Comparison of ENCODE assay signal across 8 cellular contexts in genomic region chr5:73693573-73694061, GRCh38.
DNase-seq lines count a peak whose midpoint lies in the region; ATAC-seq and TF ChIP-seq lines count a peak whose summit lies in the region.

No MANE protein-coding gene starts in this region.

- no peaks in the 10 kb centered on the region for H3F3A ChIP-seq in OCI-LY1 (ENCODE audit: insufficient read depth, low read length)

- H3K9me3 ChIP-seq in CD8-positive, alpha-beta T cell (ENCODE audit: low read length), result no peaks in the 10 kb centered on the region
- H3K9me3 ChIP-seq in OCI-LY1 (ENCODE audit: low read length), result no peaks in the 10 kb centered on the region
- H3K9me3 ChIP-seq in gastroesophageal sphincter, result no peaks in the 10 kb centered on the region

- no peak overlapping the region for H3K4me2 ChIP-seq in OCI-LY1 (ENCODE audit: low read length)

- POLR2A ChIA-PET in CD8-positive, alpha-beta T cell (lab: Charles Lee), result no interaction called here

- CTCF ChIA-PET in CD8-positive, alpha-beta T cell (lab: Charles Lee), result interaction anchor here (0.7 to 1.8 kb wide), 3 partner anchors 21 to 102 kb away, joined by 3 to 8 read pairs (median 3); no protein-coding TSS in a partner anchor

- no peak overlapping the region for H3K4me3 Mint-ChIP-seq in CD8-positive, alpha-beta T cell
- H3K4me3 Mint-ChIP-seq in stimulated activated naive B cell treated with anti-CD40 and anti-IgM and Interleukin-4, amounts not matched to agents 10 μg/mL and 1 μg/mL and 100 μg/mL, for 72 hours, result no peak overlapping the region

- TF ChIP-seq POLR2A in gastroesophageal sphincter (IDR thresholded peaks at IDR 0.05), result no peak

- TF ChIP-seq EP300 in gastroesophageal sphincter (IDR thresholded peaks at IDR 0.05), result no peak

- no peaks in the 10 kb centered on the region for H3K36me3 ChIP-seq in CD8-positive, alpha-beta T cell (ENCODE audit: insufficient read depth, low read length)
- H3K36me3 ChIP-seq in OCI-LY1 (ENCODE audit: insufficient read depth, low read length) (no peaks in the 10 kb centered on the region), gastroesophageal sphincter (no peaks in the 10 kb centered on the region)

- no peaks in the 10 kb centered on the region for H3K36me3 Mint-ChIP-seq in CD8-positive, alpha-beta T cell
- H3K36me3 Mint-ChIP-seq in stimulated activated naive B cell treated with anti-CD40 and anti-IgM and Interleukin-4, amounts not matched to agents 10 μg/mL and 1 μg/mL and 100 μg/mL, for 72 hours, result no peaks in the 10 kb centered on the region

- H3K27ac ChIP-seq in CD8-positive, alpha-beta T cell (ENCODE audit: low read depth, low read length), result no peak overlapping the region
- H3K27ac ChIP-seq in OCI-LY1 (ENCODE audit: low read depth, low read length, poor library complexity, severe bottlenecking) (no peak overlapping the region), gastroesophageal sphincter (no peak overlapping the region)

- H3K27me3 Mint-ChIP-seq in CD8-positive, alpha-beta T cell (ENCODE audit: low read depth), result peaks cover 4% of the 10 kb centered on the region
- H3K27me3 Mint-ChIP-seq in stimulated activated naive B cell treated with anti-CD40 and anti-IgM and Interleukin-4, amounts not matched to agents 10 μg/mL and 1 μg/mL and 100 μg/mL, for 72 hours, result peaks cover 26% of the 10 kb centered on the region in 2 donors

- no peaks in the 10 kb centered on the region for H3K9me2 ChIP-seq in OCI-LY1 (ENCODE audit: low read depth, low read length)

- no peak overlapping the region for H2AFZ ChIP-seq in OCI-LY1 (ENCODE audit: low read length)

- H3K9me3 Mint-ChIP-seq in CD8-positive, alpha-beta T cell, result no peaks in the 10 kb centered on the region
- no peaks in the 10 kb centered on the region for H3K9me3 Mint-ChIP-seq in stimulated activated naive B cell treated with anti-CD40 and anti-IgM and Interleukin-4, amounts not matched to agents 10 μg/mL and 1 μg/mL and 100 μg/mL, for 72 hours

- DNase-seq in CD8-positive, alpha-beta T cell, result no peak
- DNase-seq in fibroblast of the aortic adventitia (ENCODE audit: low read depth), result peak; percentile 69
- DNase-seq in stimulated activated naive B cell treated with anti-CD40 and anti-IgM and Interleukin-4, amounts not matched to agents 10 μg/mL and 1 μg/mL and 100 μg/mL, for 72 hours, result no peak
- DNase-seq in NCI-H345 (lab: John Stamatoyannopoulos, UW), result no peak

- H4K20me1 ChIP-seq in OCI-LY1 (ENCODE audit: insufficient read depth, low read length), result no peaks in the 10 kb centered on the region

- H3K79me2 ChIP-seq in OCI-LY1 (ENCODE audit: insufficient read depth, low read length), result no peaks in the 10 kb centered on the region

- 65 to 84% methylated on average over 4 of the region's 4 CpGs for WGBS in gastroesophageal sphincter (ENCODE audit: low coverage in 1 of 2), 2 donors

- no peak for ATAC-seq in CD8-positive, alpha-beta T cell
- peak; percentile 30 for ATAC-seq in GM21381 (IDR thresholded peaks at IDR 0.05; ENCODE audit: unreplicated experiment)
- ATAC-seq in stimulated activated naive B cell treated with anti-CD40 and anti-IgM and Interleukin-4, amounts not matched to agents 10 μg/mL and 1 μg/mL and 100 μg/mL, for 72 hours (replicated peaks), result peak; percentile 29 to 38
- ATAC-seq in HG02798 (IDR thresholded peaks at IDR 0.05; ENCODE audit: poor library complexity, unreplicated experiment), result no peak
- no peak for ATAC-seq in gastroesophageal sphincter

- no peak overlapping the region for H3K4me3 ChIP-seq in CD8-positive, alpha-beta T cell (ENCODE audit: low read depth, low read length)
- H3K4me3 ChIP-seq in OCI-LY1 (ENCODE audit: low read depth, low read length, poor library complexity, severe bottlenecking) (no peak overlapping the region), fibroblast of the aortic adventitia (ENCODE audit: low read depth, low read length) (no peak overlapping the region), gastroesophageal sphincter (no peak overlapping the region)

- TF ChIP-seq CTCF in CD8-positive, alpha-beta T cell (IDR thresholded peaks at IDR 0.05), result no peak
- TF ChIP-seq CTCF in OCI-LY1 (IDR thresholded peaks at IDR 0.05; ENCODE audit: low read length), result peak; percentile 25; the same call in 1 of the 2 replicates
- TF ChIP-seq CTCF in fibroblast of the aortic adventitia (IDR thresholded peaks at IDR 0.05; ENCODE audit: insufficient read depth, low read length), result peak; percentile 68
- peak in 2 of 4 experiments; percentile 22 to 44 for TF ChIP-seq CTCF in gastroesophageal sphincter (IDR thresholded peaks at IDR 0.05)

- no peaks in the 10 kb centered on the region for H3K27me3 ChIP-seq in CD8-positive, alpha-beta T cell (ENCODE audit: insufficient read depth, low read length)
- no peaks in the 10 kb centered on the region for H3K27me3 ChIP-seq in OCI-LY1 (ENCODE audit: insufficient read depth, low read length)
- H3K27me3 ChIP-seq in gastroesophageal sphincter, result no peaks in the 10 kb centered on the region

- intact Hi-C loops in CD8-positive, alpha-beta T cell (cut with DNase I, micrococcal nuclease), result no loop called here

- no peak overlapping the region for H3K9ac ChIP-seq in OCI-LY1 (ENCODE audit: low read length)

- H3K4me1 ChIP-seq in CD8-positive, alpha-beta T cell (ENCODE audit: insufficient read depth, low read length), result no peaks in the 10 kb centered on the region
- H3K4me1 ChIP-seq in OCI-LY1 (ENCODE audit: insufficient read depth, low read length, severe bottlenecking), result no peaks in the 10 kb centered on the region
- peaks cover 0 to 23% (median 5%) of the 10 kb centered on the region in 3 donors for H3K4me1 ChIP-seq in gastroesophageal sphincter

- H3K27ac Mint-ChIP-seq in CD8-positive, alpha-beta T cell, result peak overlapping the region; percentile 29
- H3K27ac Mint-ChIP-seq in stimulated activated naive B cell treated with anti-CD40 and anti-IgM and Interleukin-4, amounts not matched to agents 10 μg/mL and 1 μg/mL and 100 μg/mL, for 72 hours, result peak overlapping the region; percentile 10

- peaks cover 10% of the 10 kb centered on the region for H3K4me1 Mint-ChIP-seq in CD8-positive, alpha-beta T cell (ENCODE audit: low read depth)
- peaks cover 0 to 10% of the 10 kb centered on the region in 2 donors for H3K4me1 Mint-ChIP-seq in stimulated activated naive B cell treated with anti-CD40 and anti-IgM and Interleukin-4, amounts not matched to agents 10 μg/mL and 1 μg/mL and 100 μg/mL, for 72 hours

Comparison
In these comparisons a context has a peak if more than half of its experiments do, and no peak if none do; other contexts are left out.
1. ATAC-seq: peak in GM21381 (single experiment) and stimulated activated naive B cell treated with anti-CD40 and anti-IgM and Interleukin-4, amounts not matched to agents 10 μg/mL and 1 μg/mL and 100 μg/mL, for 72 hours (2 of 2); none in CD8-positive, alpha-beta T cell (single experiment), HG02798 (single experiment) and gastroesophageal sphincter (single experiment).